Comparison of ENCODE assay signal across 1 cellular context in genomic region chr10:89207801-89208551, GRCh38.
TF ChIP-seq lines count a peak whose summit lies in the region.

No MANE protein-coding gene starts in this region.

TF ChIP-seq in GM12878, 131 proteins besides CTCF, POLR2A, EP300 and RAD21 (continued from another document):
- TF ChIP-seq LARP7 (IDR thresholded peaks at IDR 0.05) (0 out of 2 replicates have a peak, but pooled peaks have one; percentile 26), ZZZ3 (IDR thresholded peaks at IDR 0.05; ENCODE audit: control insufficient read depth, insufficient read length, low read depth) (no peak), RUNX3 (IDR thresholded peaks at IDR 0.05; ENCODE audit: low read length) (0 out of 2 replicates have a peak, but pooled peaks have one; percentile 13), IKZF1 (conservative IDR thresholded peaks at IDR 0.05) (peak; percentile 55)
TF ChIP-seq in GM12878: peak in this region for 5.
